In genomic region chr2:127145255-127145899, GRCh38 we compare ENCODE assay signal across 15 cellular contexts. TPM values are rescaled to one million over a fixed set of nuclear protein-coding genes. Genes with fewer than 3 reads are reported as not detected.
A peak's percentile ranks its signal among the peaks of the same experiment; 100 is the strongest.
DNase-seq lines count a peak whose midpoint lies in the region; TF ChIP-seq lines count a peak whose summit lies in the region.
"Had no signal": no experiment of that assay in that cellular context is flagged by ENCODE, and none has a peak within 500 bp of the region (broad histone marks: within the 10 kb centered on the region; RNA-seq: fewer than 3 reads in every experiment).

No MANE protein-coding gene starts in this region.

- H3K4me1 Mint-ChIP-seq in mesothelial cell of epicardium: peaks cover 8% of the 10 kb centered on the region
- H3K4me1 Mint-ChIP-seq: activated naive CD8-positive, alpha-beta T cell treated with anti-CD3 and anti-CD28 coated beads, Interleukin-2, amount 10 ng/mL, durations not matched to agents 7 days and 5 days had no signal

- no peaks in the 10 kb centered on the region for H3K9me2 ChIP-seq in Karpas-422 (replicated peaks; ENCODE audit: insufficient read depth, low read length)

- no peak overlapping the region for H3K9ac ChIP-seq in Karpas-422 (ENCODE audit: low read length)

- no peak overlapping the region for H3K27ac ChIP-seq in Karpas-422 (ENCODE audit: low read length)

- peak overlapping the region; percentile 22 for H3K27ac Mint-ChIP-seq in mesothelial cell of epicardium
- H3K27ac Mint-ChIP-seq: activated CD4-positive, alpha-beta memory T cell treated with anti-CD3 and anti-CD28 coated beads for 36 hours; activated naive CD8-positive, alpha-beta T cell treated with anti-CD3 and anti-CD28 coated beads, Interleukin-2, amount 10 ng/mL, durations not matched to agents 7 days and 5 days; stimulated activated naive CD8-positive, alpha-beta T cell treated with anti-CD3 and anti-CD28 coated beads, Interleukin-15, Interleukin-2, amounts not matched to agents 100 ng/mL and 50 ng/mL, for 24 hours had no signal

- H3K4me3 ChIP-seq in Karpas-422 (ENCODE audit: low read length): no peak overlapping the region

- no peak for TF ChIP-seq CTCF in mesothelial cell of epicardium (IDR thresholded peaks at IDR 0.05; ENCODE audit: unreplicated experiment)

- H2AFZ ChIP-seq in Karpas-422 (ENCODE audit: low read length): no peak overlapping the region

- no peaks in the 10 kb centered on the region for H3K27me3 ChIP-seq in Karpas-422 (ENCODE audit: low read length)

- H3K36me3 Mint-ChIP-seq in mesothelial cell of epicardium: peaks cover 2% of the 10 kb centered on the region
- H3K36me3 Mint-ChIP-seq: activated CD4-positive, alpha-beta memory T cell treated with anti-CD3 and anti-CD28 coated beads for 36 hours; activated naive CD8-positive, alpha-beta T cell treated with anti-CD3 and anti-CD28 coated beads, Interleukin-2, amount 10 ng/mL, durations not matched to agents 7 days and 5 days had no signal

- no peaks in the 10 kb centered on the region for H3K79me2 ChIP-seq in Karpas-422 (ENCODE audit: low read length)

- H3K27me3 Mint-ChIP-seq in mesothelial cell of epicardium (ENCODE audit: low read depth): no peaks in the 10 kb centered on the region
- H3K27me3 Mint-ChIP-seq: stimulated activated naive CD8-positive, alpha-beta T cell treated with anti-CD3 and anti-CD28 coated beads, Interleukin-15, Interleukin-2, amounts not matched to agents 100 ng/mL and 50 ng/mL, for 24 hours had no signal

- peaks cover 8% of the 10 kb centered on the region for H3K9me3 Mint-ChIP-seq in mesothelial cell of epicardium
- H3K9me3 Mint-ChIP-seq: activated CD4-positive, alpha-beta memory T cell treated with anti-CD3 and anti-CD28 coated beads for 36 hours; activated naive CD8-positive, alpha-beta T cell treated with anti-CD3 and anti-CD28 coated beads, Interleukin-2, amount 10 ng/mL, durations not matched to agents 7 days and 5 days; stimulated activated naive CD8-positive, alpha-beta T cell treated with anti-CD3 and anti-CD28 coated beads, Interleukin-15, Interleukin-2, amounts not matched to agents 100 ng/mL and 50 ng/mL, for 24 hours had no signal

- H4K20me1 ChIP-seq in Karpas-422 (ENCODE audit: insufficient read depth, low read depth, low read length): no peaks in the 10 kb centered on the region

- no peaks in the 10 kb centered on the region for H3K4me1 ChIP-seq in Karpas-422 (ENCODE audit: low read length)

- H3K4me2 ChIP-seq in Karpas-422 (ENCODE audit: low read depth, low read length, poor library complexity, severe bottlenecking): no peak overlapping the region

- H3K4me3 Mint-ChIP-seq in mesothelial cell of epicardium: no peak overlapping the region
- H3K4me3 Mint-ChIP-seq: activated CD4-positive, alpha-beta memory T cell treated with anti-CD3 and anti-CD28 coated beads for 36 hours; activated naive CD8-positive, alpha-beta T cell treated with anti-CD3 and anti-CD28 coated beads, Interleukin-2, amount 10 ng/mL, durations not matched to agents 7 days and 5 days; stimulated activated naive CD8-positive, alpha-beta T cell treated with anti-CD3 and anti-CD28 coated beads, Interleukin-15, Interleukin-2, amounts not matched to agents 100 ng/mL and 50 ng/mL, for 24 hours had no signal

- no peaks in the 10 kb centered on the region for H3K36me3 ChIP-seq in Karpas-422 (ENCODE audit: insufficient read depth, low read length)

- DNase-seq in A172 (ENCODE audit: low spot score) (peak; percentile 66), M059J (ENCODE audit: low read depth) (peak; percentile 76), dedifferentiated amniotic fluid mesenchymal stem cell (ENCODE audit: extremely low spot score) (peak; percentile 24), mesothelial cell of epicardium (ENCODE audit: low spot score in 2 of 2, unreplicated experiment in 2 of 2) (no peak), SIG-M5 treated with dmso at 0.1 percent for 504 hours (lab: John Stamatoyannopoulos, UW; ENCODE audit: unreplicated experiment) (no peak), AG08396 (ENCODE audit: low spot score) (no peak), Karpas-422 (no peak)
- DNase-seq in activated naive CD4-positive, alpha-beta T cell treated with Interleukin-2 at 50 U/mL for 16 hours: no peak
- DNase-seq: activated CD4-positive, alpha-beta memory T cell treated with anti-CD3 and anti-CD28 coated beads for 36 hours; activated naive CD8-positive, alpha-beta T cell treated with anti-CD3 and anti-CD28 coated beads, Interleukin-2, amount 10 ng/mL, durations not matched to agents 7 days and 5 days; NCI-H187; NCI-H748 treated with DMSO at 0.1 percent for 48 hours; nucleus accumbens; stimulated activated CD4-positive, alpha-beta T cell treated with anti-CD3 and anti-CD28 coated beads, Interleukin-2, amount 100 ng/mL, for 24 hours had no signal

- no peaks in the 10 kb centered on the region for H3K9me3 ChIP-seq in Karpas-422 (ENCODE audit: low read length)

RNA-seq across cellular contexts. Expression of gene BIN1, which starts 38.4 kb away (rescaled TPM):
- total RNA-seq in A172 (2014; rRNA removed; shearing (Covaris generic)): 114 and 117 TPM in 2 replicates
- 36.3 and 51.1 TPM in 2 replicates for total RNA-seq in M059J (2014; rRNA removed; shearing (Covaris generic))
- total RNA-seq in mesothelial cell of epicardium: 45.7 to 47.4 TPM (median 46.2 TPM) in 3 replicates
- total RNA-seq in Karpas-422 (2014; rRNA removed; shearing (Covaris generic); ENCODE audit: low replicate concordance): 8.4 and 17.8 TPM in 2 replicates

Comparison
In these comparisons a context has a peak if more than half of its experiments do, and no peak if none do; other contexts are left out.
1. DNase-seq: peak in A172 (single experiment), M059J (single experiment) and dedifferentiated amniotic fluid mesenchymal stem cell (single experiment); none in mesothelial cell of epicardium (0 of 2), SIG-M5 treated with dmso at 0.1 percent for 504 hours (single experiment), AG08396 (single experiment), activated naive CD4-positive, alpha-beta T cell treated with Interleukin-2 at 50 U/mL for 16 hours (single experiment) and Karpas-422 (single experiment).